Comparison of ENCODE assay signal across 15 cellular contexts in genomic region chr10:80523776-80524175, GRCh38. TPM values are rescaled to one million over a fixed set of nuclear protein-coding genes. Genes with fewer than 3 reads are reported as not detected.
A peak's percentile ranks its signal among the peaks of the same experiment; 100 is the strongest.
DNase-seq lines count a peak whose midpoint lies in the region; ATAC-seq and TF ChIP-seq lines count a peak whose summit lies in the region.
"Had no signal": no experiment of that assay in that cellular context is flagged by ENCODE, and none has a peak within 500 bp of the region (broad histone marks: within the 10 kb centered on the region; RNA-seq: fewer than 3 reads in every experiment).

No MANE protein-coding gene starts in this region.

- no peaks in the 10 kb centered on the region for H3K9me3 Mint-ChIP-seq in activated T-cell treated with anti-CD3 and anti-CD28 coated beads, Interleukin-2, amount 50 U/mL, for 24 hours
- no peaks in the 10 kb centered on the region for H3K9me3 Mint-ChIP-seq in activated T-cell treated with anti-CD3 and anti-CD28 coated beads, Interleukin-2, amount 50 U/mL, for 72 hours
- H3K9me3 Mint-ChIP-seq in stimulated activated effector memory CD8-positive, alpha-beta T cell treated with anti-CD3 and anti-CD28 coated beads, Interleukin-12 subunit alpha, Interleukin-12 subunit beta, amount 100 ng/mL, for 72 hours: no peaks in the 10 kb centered on the region
- H3K9me3 Mint-ChIP-seq: activated CD4-positive, alpha-beta T cell treated with anti-CD3 and anti-CD28 coated beads, Interleukin-2, amount 10 ng/mL, durations not matched to agents 24 days and 14 days; type B pancreatic cell had no signal

- peak overlapping the region; percentile 79 for H3K27ac Mint-ChIP-seq in activated T-cell treated with anti-CD3 and anti-CD28 coated beads, Interleukin-2, amount 50 U/mL, for 24 hours
- H3K27ac Mint-ChIP-seq in activated T-cell treated with anti-CD3 and anti-CD28 coated beads, Interleukin-2, amount 50 U/mL, for 72 hours: no peak overlapping the region
- H3K27ac Mint-ChIP-seq in T-helper 17 cell: peak overlapping the region; percentile 72
- H3K27ac Mint-ChIP-seq in stimulated activated effector memory CD8-positive, alpha-beta T cell treated with anti-CD3 and anti-CD28 coated beads, Interleukin-12 subunit alpha, Interleukin-12 subunit beta, amount 100 ng/mL, for 72 hours: peak overlapping the region; percentile 71
- H3K27ac Mint-ChIP-seq: type B pancreatic cell had no signal

- DNase-seq in activated T-cell treated with anti-CD3 and anti-CD28 coated beads, Interleukin-2, amount 50 U/mL, for 24 hours: no peak
- no peak for DNase-seq in activated T-cell treated with anti-CD3 and anti-CD28 coated beads, Interleukin-2, amount 50 U/mL, for 72 hours
- DNase-seq in T-helper 17 cell (no peak), GM19240 (ENCODE audit: insufficient read length, low spot score) (no peak), GM10248 (ENCODE audit: extremely low spot score) (no peak), NCI-H2029 (lab: John Stamatoyannopoulos, UW) (no peak)
- DNase-seq in stimulated activated effector memory CD8-positive, alpha-beta T cell treated with anti-CD3 and anti-CD28 coated beads, Interleukin-12 subunit alpha, Interleukin-12 subunit beta, amount 100 ng/mL, for 72 hours (ENCODE audit: low spot score in 2 of 2): no peak
- DNase-seq: activated CD4-positive, alpha-beta T cell treated with anti-CD3 and anti-CD28 coated beads, Interleukin-2, amount 10 ng/mL, durations not matched to agents 24 days and 14 days; activated gamma-delta T cell; central memory CD4-positive, alpha-beta T cell; DND-41; NCI-H2171 had no signal

- H3K9me3 ChIP-seq in T-helper 17 cell (ENCODE audit: control insufficient read depth, low read length, poor library complexity, severe bottlenecking): no peaks in the 10 kb centered on the region
- H3K9me3 ChIP-seq: psoas muscle had no signal

- no peak overlapping the region for H3K4me3 Mint-ChIP-seq in activated T-cell treated with anti-CD3 and anti-CD28 coated beads, Interleukin-2, amount 50 U/mL, for 24 hours
- H3K4me3 Mint-ChIP-seq in activated T-cell treated with anti-CD3 and anti-CD28 coated beads, Interleukin-2, amount 50 U/mL, for 72 hours: no peak overlapping the region
- H3K4me3 Mint-ChIP-seq in T-helper 17 cell: no peak overlapping the region
- no peak overlapping the region for H3K4me3 Mint-ChIP-seq in stimulated activated effector memory CD8-positive, alpha-beta T cell treated with anti-CD3 and anti-CD28 coated beads, Interleukin-12 subunit alpha, Interleukin-12 subunit beta, amount 100 ng/mL, for 72 hours
- H3K4me3 Mint-ChIP-seq: activated CD4-positive, alpha-beta T cell treated with anti-CD3 and anti-CD28 coated beads, Interleukin-2, amount 10 ng/mL, durations not matched to agents 24 days and 14 days; type B pancreatic cell had no signal

- no peaks in the 10 kb centered on the region for H3K27me3 Mint-ChIP-seq in activated T-cell treated with anti-CD3 and anti-CD28 coated beads, Interleukin-2, amount 50 U/mL, for 24 hours
- H3K27me3 Mint-ChIP-seq in activated T-cell treated with anti-CD3 and anti-CD28 coated beads, Interleukin-2, amount 50 U/mL, for 72 hours (ENCODE audit: low read depth): no peaks in the 10 kb centered on the region
- no peaks in the 10 kb centered on the region for H3K27me3 Mint-ChIP-seq in T-helper 17 cell
- H3K27me3 Mint-ChIP-seq: activated CD4-positive, alpha-beta T cell treated with anti-CD3 and anti-CD28 coated beads, Interleukin-2, amount 10 ng/mL, durations not matched to agents 24 days and 14 days; type B pancreatic cell had no signal

- peaks cover 47% of the 10 kb centered on the region for H3K36me3 Mint-ChIP-seq in activated T-cell treated with anti-CD3 and anti-CD28 coated beads, Interleukin-2, amount 50 U/mL, for 24 hours (ENCODE audit: low read depth)
- H3K36me3 Mint-ChIP-seq in activated T-cell treated with anti-CD3 and anti-CD28 coated beads, Interleukin-2, amount 50 U/mL, for 72 hours (ENCODE audit: insufficient read depth in 2 of 2): peaks cover 2 to 9% of the 10 kb centered on the region in 2 donors
- peaks cover 4% of the 10 kb centered on the region for H3K36me3 Mint-ChIP-seq in T-helper 17 cell (ENCODE audit: low read depth)
- H3K36me3 Mint-ChIP-seq in stimulated activated effector memory CD8-positive, alpha-beta T cell treated with anti-CD3 and anti-CD28 coated beads, Interleukin-12 subunit alpha, Interleukin-12 subunit beta, amount 100 ng/mL, for 72 hours: peaks cover 55% of the 10 kb centered on the region

- CTCF ChIA-PET in GM10248 (lab: Yijun Ruan, JAX): interaction anchor here (1.0 kb wide), 2 partner anchors 15 to 18 kb away, joined by 4 to 6 read pairs; no protein-coding TSS in a partner anchor

- ATAC-seq in activated T-cell treated with anti-CD3 and anti-CD28 coated beads, Interleukin-2, amount 50 U/mL, for 72 hours (replicated peaks in 1 of 2): no peak
- no peak for ATAC-seq in T-helper 17 cell
- ATAC-seq in esophagus mucosa: peak; percentile 46
- no peak for ATAC-seq in stimulated activated effector memory CD8-positive, alpha-beta T cell treated with anti-CD3 and anti-CD28 coated beads, Interleukin-12 subunit alpha, Interleukin-12 subunit beta, amount 100 ng/mL, for 72 hours
- ATAC-seq: psoas muscle had no signal

- H3K4me1 Mint-ChIP-seq in activated T-cell treated with anti-CD3 and anti-CD28 coated beads, Interleukin-2, amount 50 U/mL, for 24 hours (ENCODE audit: low read depth): peaks cover 68% of the 10 kb centered on the region
- H3K4me1 Mint-ChIP-seq in activated T-cell treated with anti-CD3 and anti-CD28 coated beads, Interleukin-2, amount 50 U/mL, for 72 hours (ENCODE audit: low read depth): peaks cover 57% of the 10 kb centered on the region
- H3K4me1 Mint-ChIP-seq in T-helper 17 cell: peaks cover 40% of the 10 kb centered on the region
- H3K4me1 Mint-ChIP-seq in stimulated activated effector memory CD8-positive, alpha-beta T cell treated with anti-CD3 and anti-CD28 coated beads, Interleukin-12 subunit alpha, Interleukin-12 subunit beta, amount 100 ng/mL, for 72 hours: peaks cover 37% of the 10 kb centered on the region

- POLR2A ChIA-PET in GM10248 (lab: Yijun Ruan, JAX): no interaction called here

- TF ChIP-seq CTCF in GM10248 (IDR thresholded peaks at IDR 0.05; ENCODE audit: control extremely low read depth, extremely low read depth, low read depth, missing control alignments): no peak

RNA-seq across cellular contexts. Expression of gene SH2D4B, which starts 13.9 kb away (rescaled TPM):
- under 1 TPM; 0.34 to 0.46 TPM for total RNA-seq in activated T-cell treated with anti-CD3 and anti-CD28 coated beads, Interleukin-2, amount 50 U/mL, for 72 hours
- total RNA-seq in T-helper 17 cell (under 1 TPM; 0.18 to 0.30 TPM), esophagus mucosa (0.04 TPM)
- total RNA-seq: psoas muscle had no signal
